Comparison of ENCODE assay signal across 9 cellular contexts in the genomic region with DNA sequence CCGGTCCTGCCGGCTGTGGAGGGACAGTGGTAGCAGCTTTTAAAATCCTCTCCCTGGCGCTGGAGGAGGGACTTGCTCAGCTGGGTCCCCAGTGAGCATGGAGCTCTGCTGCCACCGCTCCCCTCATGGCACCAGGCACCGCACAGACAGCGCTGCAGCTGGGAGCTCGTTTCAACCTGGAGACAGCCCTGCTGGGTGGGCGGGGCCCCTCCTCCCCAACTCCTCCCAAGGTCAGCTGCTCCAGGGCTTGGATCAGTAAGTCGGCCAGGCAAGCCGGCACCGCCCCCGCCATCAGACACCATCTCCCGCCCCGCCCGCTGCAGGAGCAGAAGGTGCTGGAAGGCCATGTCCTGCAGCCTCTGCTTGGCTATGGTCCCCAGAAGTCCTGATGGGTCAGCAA. TPM values are rescaled to one million over a fixed set of nuclear protein-coding genes. Genes with fewer than 3 reads are reported as not detected.
DNase-seq lines count a peak whose midpoint lies in the region; ATAC-seq and TF ChIP-seq lines count a peak whose summit lies in the region.
"Had no signal": no experiment of that assay in that cellular context is flagged by ENCODE, and none has a peak within 500 bp of the region (broad histone marks: within the 10 kb centered on the region; RNA-seq: fewer than 3 reads in every experiment).

No MANE protein-coding gene starts in this region.

- no peak overlapping the region for H2BK15ac ChIP-seq in mesendoderm (replicated peaks; ENCODE audit: low read depth)

- H4K5ac ChIP-seq in mesendoderm (ENCODE audit: low read length) = no peak overlapping the region

- peak overlapping the region; percentile 69 for H3K56ac ChIP-seq in mesendoderm (ENCODE audit: low read length)

- peak overlapping the region; percentile 56 for H3K9ac ChIP-seq in mesendoderm (ENCODE audit: low read length)
- H3K9ac ChIP-seq: BLaER1 had no signal

- H3K9me3 ChIP-seq in thoracic aorta = no peaks in the 10 kb centered on the region

- no peak overlapping the region for H2AK5ac ChIP-seq in mesendoderm (ENCODE audit: low read length)

- H3K27me3 ChIP-seq in mesendoderm (ENCODE audit: insufficient read depth, low read length, poor library complexity) = no peaks in the 10 kb centered on the region
- H3K27me3 ChIP-seq in thoracic aorta (replicated peaks; ENCODE audit: insufficient read depth) = no peaks in the 10 kb centered on the region

- H3K79me1 ChIP-seq in mesendoderm (ENCODE audit: low read length) = no peaks in the 10 kb centered on the region

- no peaks in the 10 kb centered on the region for H3K79me2 ChIP-seq in mesendoderm (ENCODE audit: control insufficient read depth, insufficient read depth, low read length)

- no peak overlapping the region for H3K4ac ChIP-seq in mesendoderm (ENCODE audit: low read depth, low read length)

- ATAC-seq in thoracic aorta (ENCODE audit: insufficient number of reproducible peaks, low FRiP score, low read depth) (no peak), GM18868 (IDR thresholded peaks at IDR 0.05; ENCODE audit: unreplicated experiment) (no peak)

- DNase-seq in NCI-H2171 treated with DMSO at 0.1 percent for 48 hours (lab: John Stamatoyannopoulos, UW) (peak; percentile 43), NCI-H2171 (lab: John Stamatoyannopoulos, UW) (no peak), SK-N-DZ (ENCODE audit: low spot score) (peak; percentile 43), ecto neural progenitor cell (ENCODE audit: low spot score) (peak; percentile 94), mesendoderm (peak; percentile 97), thoracic aorta (ENCODE audit: low spot score) (no peak), GDM1 (lab: John Stamatoyannopoulos, UW) (no peak)

- H4K8ac ChIP-seq in mesendoderm (ENCODE audit: low read depth, low read length) = no peak overlapping the region

- no peak overlapping the region for H3K4me3 ChIP-seq in mesendoderm (ENCODE audit: low read length)
- peak overlapping the region; percentile 50 for H3K4me3 ChIP-seq in thoracic aorta
- H3K4me3 ChIP-seq: BLaER1 had no signal

- WGBS in mesendoderm (ENCODE audit: extremely low coverage, insufficient coverage, low lambda C conversion rate) = no CpG with 5 or more reads among the region's 15 CpGs

- no peak for TF ChIP-seq CTCF in thoracic aorta (IDR thresholded peaks at IDR 0.05)

- H3K27ac ChIP-seq in mesendoderm (ENCODE audit: low read depth, low read length) (no peak overlapping the region), thoracic aorta (no peak overlapping the region)
- H3K27ac ChIP-seq: BLaER1 had no signal

- no peak overlapping the region for H2BK120ac ChIP-seq in mesendoderm (ENCODE audit: low read depth, low read length)

- H3K36me3 ChIP-seq in mesendoderm (ENCODE audit: control insufficient read depth, insufficient read depth, low read length) = no peaks in the 10 kb centered on the region
- H3K36me3 ChIP-seq in thoracic aorta = no peaks in the 10 kb centered on the region
- H3K36me3 ChIP-seq: BLaER1 had no signal

- H3K18ac ChIP-seq in mesendoderm (ENCODE audit: low read length) = no peak overlapping the region

- peaks cover 6% of the 10 kb centered on the region for H3K4me1 ChIP-seq in mesendoderm (ENCODE audit: control insufficient read depth, low read depth, low read length)
- peaks cover 3 to 12% of the 10 kb centered on the region in 2 donors for H3K4me1 ChIP-seq in thoracic aorta (ENCODE audit: control insufficient read depth in 1 of 2, low read depth in 2 of 2)
- H3K4me1 ChIP-seq: BLaER1 had no signal

- peak overlapping the region; percentile 31 for H3K4me2 ChIP-seq in mesendoderm (ENCODE audit: low read length)
- H3K4me2 ChIP-seq: BLaER1 had no signal

- H3K23ac ChIP-seq in mesendoderm (ENCODE audit: low read length) = no peak overlapping the region

- no peak overlapping the region for H2BK5ac ChIP-seq in mesendoderm (ENCODE audit: low read length)

RNA-seq across cellular contexts. Expression of a gene that starts 16.4 kb away (rescaled TPM):
- polyA plus RNA-seq in SK-N-DZ (2014; cell fraction: cytosol; rRNA removed) = 0.77 TPM in 1 of 2 replicates, not detected in the other
- 0.91 TPM in 1 of 2 replicates, not detected in the other for polyA plus RNA-seq in SK-N-DZ (2014; cell fraction: nucleus; rRNA removed)
- polyA plus RNA-seq in mesendoderm (2013, experiment 1 of 2) = 1.5 TPM
- polyA plus RNA-seq in mesendoderm (2013, experiment 2 of 2) = 1.4 TPM
- total RNA-seq in thoracic aorta = 10 to 100 TPM; 11.5 to 20.2 TPM

RNA-seq across cellular contexts. Expression of a gene that starts 16.7 kb away (rescaled TPM):
- not detected in 2 replicates for polyA plus RNA-seq in SK-N-DZ (2014; cell fraction: cytosol; rRNA removed)
- polyA plus RNA-seq in SK-N-DZ (2014; cell fraction: nucleus; rRNA removed) = not detected in 2 replicates
- polyA plus RNA-seq in mesendoderm (2013, experiment 1 of 2) = 0.11 TPM
- 0.13 TPM for polyA plus RNA-seq in mesendoderm (2013, experiment 2 of 2)
- total RNA-seq in thoracic aorta = not detected

Comparison
In these comparisons a context has a peak if more than half of its experiments do, and no peak if none do; other contexts are left out.
1. DNase-seq: peak in NCI-H2171 treated with DMSO at 0.1 percent for 48 hours (single experiment), SK-N-DZ (single experiment), ecto neural progenitor cell (single experiment) and mesendoderm (single experiment); none in NCI-H2171 (single experiment), thoracic aorta (single experiment) and GDM1 (single experiment).